In the genomic region with DNA sequence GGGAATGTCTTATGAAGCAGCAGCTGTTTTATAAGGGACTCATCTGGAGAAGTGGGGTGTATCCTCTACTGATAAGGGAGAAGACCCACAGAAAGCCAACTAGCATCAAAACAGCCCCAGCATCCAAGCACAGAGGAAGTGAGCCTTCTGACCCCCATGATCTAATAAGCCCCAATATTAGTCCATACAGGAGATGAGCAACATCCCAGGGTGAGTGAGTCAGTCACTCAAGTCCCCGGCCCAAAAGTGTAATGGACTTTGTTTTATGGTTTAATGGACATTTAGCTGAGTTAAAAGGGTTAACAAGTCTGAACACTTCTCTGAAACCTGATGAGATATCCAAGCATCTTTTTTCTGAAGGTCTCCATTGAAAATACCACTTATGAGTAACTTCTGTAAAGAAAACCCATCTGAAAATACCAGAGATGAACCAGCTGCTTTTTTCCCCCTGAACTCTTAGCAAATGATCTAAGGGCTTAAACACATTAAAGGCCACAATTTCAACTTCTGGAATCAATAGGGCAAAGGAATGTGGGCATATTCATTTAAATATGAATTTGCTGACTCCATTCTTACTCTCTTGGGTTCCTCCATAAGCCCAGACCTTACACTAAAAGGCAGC, we compare ENCODE assay signal across 2 cellular contexts.
TF ChIP-seq lines count a peak whose summit lies in the region.

No MANE protein-coding gene starts in this region.

TF ChIP-seq in IMR-90, 13 proteins besides CTCF, POLR2A, EP300 and RAD21:
- TF ChIP-seq MAFK (IDR thresholded peaks at IDR 0.05; ENCODE audit: low read depth, low read length), result no peak
- no peak for TF ChIP-seq CHD1 (IDR thresholded peaks at IDR 0.05; ENCODE audit: low read depth, low read length)
- no peak for TF ChIP-seq MXI1 (IDR thresholded peaks at IDR 0.05; ENCODE audit: borderline replicate concordance, low read depth, low read length)
- peak; percentile 51; the same call in 1 of the 2 replicates for TF ChIP-seq CEBPB (IDR thresholded peaks at IDR 0.05; ENCODE audit: low read depth, low read length)
- TF ChIP-seq FOS (IDR thresholded peaks at IDR 0.05; ENCODE audit: low read depth, low read length), result no peak
- TF ChIP-seq BHLHE40 (IDR thresholded peaks at IDR 0.05; ENCODE audit: low read depth, low read length), result no peak

TF ChIP-seq in GM12878, 131 proteins besides CTCF, POLR2A, EP300 and RAD21:
- TF ChIP-seq SPI1 (IDR thresholded peaks at IDR 0.05; ENCODE audit: borderline replicate concordance, insufficient read depth, low read depth, low read length), result peak; percentile 33; the same call in 1 of the 2 replicates
- no peak for TF ChIP-seq NRF1 (conservative IDR thresholded peaks at IDR 0.05; ENCODE audit: low read depth, low read length)
